In genomic region chr12:75606921-75607320, GRCh38 we compare ENCODE assay signal across 19 cellular contexts.
"Had no signal": no experiment of that assay in that cellular context is flagged by ENCODE, and none has a peak within 500 bp of the region (broad histone marks: within the 10 kb centered on the region; RNA-seq: fewer than 3 reads in every experiment).

No MANE protein-coding gene starts in this region.

- H3K27ac Mint-ChIP-seq: activated naive CD4-positive, alpha-beta T cell treated with anti-CD3 and anti-CD28 coated beads, Interleukin-2, amount 50 U/mL, for 72 hours; activated T-helper 1 cell treated with anti-CD3 and anti-CD28 coated beads, Interleukin-12 subunit alpha, Interleukin-12 subunit beta, Interleukin-2, Interleukin-4 antibody, amounts not matched to agents 30 ng/mL and 10 ng/mL and 1 ng/mL, durations not matched to agents 14 hours and 24 hours and 36 hours; nephron progenitor cell; progenitor cell of endocrine pancreas had no signal

- H3K27ac ChIP-seq: adrenal gland, cardiac muscle cell, right atrium auricular region, transverse colon, vagina had no signal

- ATAC-seq: activated naive CD4-positive, alpha-beta T cell treated with anti-CD3 and anti-CD28 coated beads, Interleukin-2, amount 50 U/mL, for 72 hours; left lobe of liver had no signal

- H3K4me1 ChIP-seq: adrenal gland, right atrium auricular region, transverse colon, vagina had no signal

- H3K27me3 ChIP-seq: adrenal gland, cardiac muscle cell, right atrium auricular region, transverse colon, vagina had no signal

- H3K27me3 Mint-ChIP-seq: progenitor cell of endocrine pancreas had no signal

- H3K4me3 Mint-ChIP-seq: activated T-helper 1 cell treated with anti-CD3 and anti-CD28 coated beads, Interleukin-12 subunit alpha, Interleukin-12 subunit beta, Interleukin-2, Interleukin-4 antibody, amounts not matched to agents 30 ng/mL and 10 ng/mL and 1 ng/mL, durations not matched to agents 14 hours and 24 hours and 36 hours; nephron progenitor cell had no signal

- H3K9me3 ChIP-seq: adrenal gland, right atrium auricular region, transverse colon, vagina had no signal

- H3K9me3 Mint-ChIP-seq: activated naive CD4-positive, alpha-beta T cell treated with anti-CD3 and anti-CD28 coated beads, Interleukin-2, amount 50 U/mL, for 72 hours; activated T-helper 1 cell treated with anti-CD3 and anti-CD28 coated beads, Interleukin-12 subunit alpha, Interleukin-12 subunit beta, Interleukin-2, Interleukin-4 antibody, amounts not matched to agents 30 ng/mL and 10 ng/mL and 1 ng/mL, durations not matched to agents 14 hours and 24 hours and 36 hours had no signal

- H3K4me3 ChIP-seq: adrenal gland, cardiac muscle cell, lung, right atrium auricular region, transverse colon, vagina had no signal

- H3K36me3 ChIP-seq: adrenal gland, cardiac muscle cell, right atrium auricular region, transverse colon, vagina had no signal

- H3K36me3 Mint-ChIP-seq: activated naive CD4-positive, alpha-beta T cell treated with anti-CD3 and anti-CD28 coated beads, Interleukin-2, amount 50 U/mL, for 72 hours had no signal

- DNase-seq: activated CD4-positive, alpha-beta T cell treated with anti-CD3 and anti-CD28 coated beads, Interleukin-2, amount 50 U/mL, for 48 hours; activated gamma-delta T cell treated with Interleukin-2 at 50 U/mL for 16 hours; activated T-cell treated with anti-CD3 and anti-CD28 coated beads for 4 hours; adrenal gland; erythroblast; islet precursor cell; nephron progenitor cell; stimulated activated CD4-positive, alpha-beta T cell treated with anti-CD3 and anti-CD28 coated beads, Interleukin-12 subunit alpha, Interleukin-12 subunit beta, amount 100 ng/mL, for 4 hours; stimulated activated CD4-positive, alpha-beta T cell treated with anti-CD3 and anti-CD28 coated beads, Interleukin-1b, Interleukin-23, amount 100 ng/mL, for 48 hours; stimulated activated naive CD4-positive, alpha-beta T cell treated with Interleukin-2 at 50 U/mL for 16 hours; transverse colon had no signal
